23 cellular contexts compared by ENCODE assay signal in genomic region chr6:13561624-13562267, GRCh38. TPM values are rescaled to one million over a fixed set of nuclear protein-coding genes. Genes with fewer than 3 reads are reported as not detected.
DNase-seq lines count a peak whose midpoint lies in the region; ATAC-seq and TF ChIP-seq lines count a peak whose summit lies in the region.
"Had no signal": no experiment of that assay in that cellular context is flagged by ENCODE, and none has a peak within 500 bp of the region (broad histone marks: within the 10 kb centered on the region; RNA-seq: fewer than 3 reads in every experiment).

No MANE protein-coding gene starts in this region.

- TF ChIP-seq CTCF in gastrocnemius medialis (IDR thresholded peaks at IDR 0.05 in 4 of 5, conservative IDR thresholded peaks at IDR 0.05 in 1 of 5), result no peak
- TF ChIP-seq CTCF in prostate gland (IDR thresholded peaks at IDR 0.05), result no peak

- WGBS in prostate gland, result 73% methylated on average over 10 of the region's 10 CpGs

- H3K9me3 ChIP-seq in gastrocnemius medialis, result no peaks in the 10 kb centered on the region
- H3K9me3 ChIP-seq in prostate gland, result no peaks in the 10 kb centered on the region
- H3K9me3 ChIP-seq: HAP-1, uterus had no signal

- peak; percentile 60 to 64 for ATAC-seq in gastrocnemius medialis
- ATAC-seq: activated T-cell treated with anti-CD3 and anti-CD28 coated beads, Interleukin-2, amount 50 U/mL, for 4 hours; esophagus mucosa; PC-3 had no signal

- H3K27ac ChIP-seq in gastrocnemius medialis (peak overlapping the region in 3 of 4 donors; percentile 0 to 37 (median 9)), prostate gland (no peak overlapping the region)
- H3K27ac ChIP-seq: uterus had no signal

- no peak overlapping the region for H3K4me3 ChIP-seq in gastrocnemius medialis
- H3K4me3 ChIP-seq in prostate gland, result no peak overlapping the region
- H3K4me3 ChIP-seq: HAP-1, lung, uterus had no signal

- H3K36me3 ChIP-seq in gastrocnemius medialis, result no peaks in the 10 kb centered on the region
- no peaks in the 10 kb centered on the region for H3K36me3 ChIP-seq in prostate gland
- H3K36me3 ChIP-seq: HAP-1, uterus had no signal

- TF ChIP-seq POLR2A in gastrocnemius medialis (IDR thresholded peaks at IDR 0.05) (no peak), prostate gland (IDR thresholded peaks at IDR 0.05) (no peak)

- intact Hi-C loops in gastrocnemius medialis (cut with DNase I; ENCODE audit: low total_unique reads) (no loop called here), prostate gland (cut with DNase I) (no loop called here)

- DNase-seq in GF-D8 (lab: John Stamatoyannopoulos, UW) (peak; percentile 18), SKM-1 (lab: John Stamatoyannopoulos, UW; ENCODE audit: unreplicated experiment) (peak; percentile 81), left kidney (ENCODE audit: low read depth, low spot score) (peak; percentile 27), gastrocnemius medialis (peak; percentile 34 to 42), prostate gland (ENCODE audit: low spot score) (no peak), cerebellum (ENCODE audit: low spot score) (no peak), Ammon's horn (ENCODE audit: low spot score) (no peak)
- DNase-seq in stimulated activated CD4-positive, alpha-beta T cell treated with anti-CD3 and anti-CD28 coated beads, Interleukin-1b, Interleukin-23, amount 100 ng/mL, for 48 hours, result no peak
- DNase-seq: activated T-cell treated with anti-CD3 and anti-CD28 coated beads, Interleukin-2, amount 50 U/mL, for 4 hours; C1 segment of cervical spinal cord; effector CD8-positive, alpha-beta T cell; EL; hypothalamus; NCI-H2081; NCI-H345; PC-3; posterior cingulate gyrus; SHP77; stimulated activated CD8-positive, alpha-beta memory T cell treated with anti-CD3 and anti-CD28 coated beads, Interleukin-4, amount 100 ng/mL, for 48 hours; uterus had no signal

- H3K27me3 ChIP-seq in gastrocnemius medialis (no peaks in the 10 kb centered on the region), prostate gland (replicated peaks; ENCODE audit: insufficient read depth) (no peaks in the 10 kb centered on the region)
- H3K27me3 ChIP-seq: uterus had no signal

- H3K4me1 ChIP-seq in gastrocnemius medialis (no peaks in the 10 kb centered on the region), prostate gland (replicated peaks) (no peaks in the 10 kb centered on the region)
- H3K4me1 ChIP-seq: HAP-1, uterus had no signal

- in situ Hi-C loops in gastrocnemius medialis (cut with MboI; ENCODE audit: low sequenced_read_pairs in 4 of 4), result loop anchor here in 1 of 4 donors (25.0 kb wide), 1 partner anchor 501 kb away; no protein-coding TSS in a partner anchor

RNA-seq across cellular contexts. Expression of gene SIRT5, which starts 12.7 kb away (rescaled TPM):
- total RNA-seq in gastrocnemius medialis, result 10 to 100 TPM; 16.1 to 18.0 (median 17.0) TPM
- 10 to 100 TPM in 1 of 2 donors, 1 to 10 TPM in 1; 9.1 to 11.5 TPM for total RNA-seq in prostate gland
- 18.9 TPM for total RNA-seq in cerebellum

RNA-seq across cellular contexts. Expression of gene NOL7, which starts 53.4 kb away (rescaled TPM):
- total RNA-seq in gastrocnemius medialis, result 10 to 100 TPM; 44.9 to 69.0 (median 63.8) TPM
- total RNA-seq in prostate gland, result 100 to 1,000 TPM in 1 of 2 donors, 10 to 100 TPM in 1; 68.3 to 108 TPM
- total RNA-seq in cerebellum, result 35.5 TPM

Comparison
In these comparisons a context has a peak if more than half of its experiments do, and no peak if none do; other contexts are left out.
1. DNase-seq: peak in GF-D8 (single experiment), SKM-1 (single experiment), left kidney (single experiment) and gastrocnemius medialis (2 of 2); none in prostate gland (single experiment), stimulated activated CD4-positive, alpha-beta T cell treated with anti-CD3 and anti-CD28 coated beads, Interleukin-1b, Interleukin-23, amount 100 ng/mL, for 48 hours (single experiment), cerebellum (single experiment) and Ammon's horn (single experiment).
2. H3K27ac ChIP-seq: peak in gastrocnemius medialis (3 of 4); none in prostate gland (0 of 2).